Comparison of ENCODE assay signal across 22 cellular contexts in the genomic region with DNA sequence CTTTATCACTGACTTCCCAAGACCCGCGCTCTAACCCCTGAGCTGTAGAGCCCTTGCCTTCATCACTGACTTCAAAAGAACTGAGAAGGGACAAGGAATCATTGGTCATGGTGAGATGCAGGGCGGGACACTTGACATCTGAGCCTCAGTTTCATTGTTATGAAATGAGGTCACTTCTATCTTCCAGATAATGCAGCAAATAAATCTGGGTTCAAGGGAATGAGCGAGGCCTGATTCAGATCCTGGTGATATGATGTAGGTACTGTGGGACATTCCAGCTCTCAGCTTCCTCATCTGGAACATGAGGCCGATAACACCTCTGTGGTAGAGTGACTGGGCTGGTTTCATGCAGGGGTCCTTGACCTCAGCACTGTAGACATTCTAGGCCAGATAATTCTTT. TPM values are rescaled to one million over a fixed set of nuclear protein-coding genes. Genes with fewer than 3 reads are reported as not detected.
DNase-seq lines count a peak whose midpoint lies in the region; ATAC-seq, FAIRE-seq and TF ChIP-seq lines count a peak whose summit lies in the region.
"Had no signal": no experiment of that assay in that cellular context is flagged by ENCODE, and none has a peak within 500 bp of the region (broad histone marks: within the 10 kb centered on the region; RNA-seq: fewer than 3 reads in every experiment).

No MANE protein-coding gene starts in this region.

- TF ChIP-seq CTCF in left ventricle myocardium inferior (IDR thresholded peaks at IDR 0.05; ENCODE audit: borderline replicate concordance), result no peak
- TF ChIP-seq CTCF in osteoblast (IDR thresholded peaks at IDR 0.05; ENCODE audit: extremely low read depth, low read depth, low read length), result no peak

- H3K36me3 ChIP-seq in left ventricle myocardium inferior (no peaks in the 10 kb centered on the region), osteoblast (ENCODE audit: insufficient read depth, low read length) (no peaks in the 10 kb centered on the region)

- no peaks in the 10 kb centered on the region for H3K9me3 ChIP-seq in left ventricle myocardium inferior (replicated peaks)
- H3K9me3 ChIP-seq in osteoblast (ENCODE audit: low read depth, low read length), result no peaks in the 10 kb centered on the region
- H3K9me3 ChIP-seq: A549, Caco-2 had no signal

- H3K4me3 ChIP-seq in left ventricle myocardium inferior, result no peak overlapping the region
- no peak overlapping the region for H3K4me3 ChIP-seq in osteoblast (ENCODE audit: insufficient read depth, low read length)
- H3K4me3 ChIP-seq: A549 had no signal

- H3K36me3 Mint-ChIP-seq in activated CD4-positive, alpha-beta T cell treated with anti-CD3 and anti-CD28 coated beads for 36 hours (ENCODE audit: low read depth), result no peaks in the 10 kb centered on the region
- H3K36me3 Mint-ChIP-seq: CD4-positive, CD25-positive, alpha-beta regulatory T cell; CD8-positive, alpha-beta T cell had no signal

- intact Hi-C loops in activated CD4-positive, alpha-beta T cell treated with anti-CD3 and anti-CD28 coated beads for 36 hours (cut with DNase I, micrococcal nuclease), result no loop called here
- intact Hi-C loops in left ventricle myocardium inferior (cut with micrococcal nuclease), result no loop called here

- H3K4me1 ChIP-seq in left ventricle myocardium inferior, result no peaks in the 10 kb centered on the region
- H3K4me1 ChIP-seq in osteoblast (ENCODE audit: insufficient read depth, low read length), result no peaks in the 10 kb centered on the region
- H3K4me1 ChIP-seq: A549, Caco-2 had no signal

- H3K27ac Mint-ChIP-seq in activated CD4-positive, alpha-beta T cell treated with anti-CD3 and anti-CD28 coated beads for 36 hours, result no peak overlapping the region
- H3K27ac Mint-ChIP-seq: CD4-positive, CD25-positive, alpha-beta regulatory T cell; CD8-positive, alpha-beta T cell had no signal

- peaks cover 6% of the 10 kb centered on the region for H3K27me3 Mint-ChIP-seq in activated CD4-positive, alpha-beta T cell treated with anti-CD3 and anti-CD28 coated beads for 36 hours

- H3K9me3 Mint-ChIP-seq in activated CD4-positive, alpha-beta T cell treated with anti-CD3 and anti-CD28 coated beads for 36 hours (ENCODE audit: low read depth), result no peaks in the 10 kb centered on the region
- H3K9me3 Mint-ChIP-seq: CD8-positive, alpha-beta T cell had no signal

- H3K79me2 ChIP-seq in osteoblast (ENCODE audit: insufficient read depth, low read length), result no peaks in the 10 kb centered on the region

- POLR2A ChIA-PET in activated CD4-positive, alpha-beta T cell treated with anti-CD3 and anti-CD28 coated beads for 36 hours (lab: Charles Lee), result no interaction called here

- no peak overlapping the region for H3K27ac ChIP-seq in left ventricle myocardium inferior (replicated peaks)
- H3K27ac ChIP-seq in osteoblast (ENCODE audit: low read depth, low read length), result no peak overlapping the region
- H3K27ac ChIP-seq: A549 had no signal

- peaks cover 58% of the 10 kb centered on the region for H3K27me3 ChIP-seq in left ventricle myocardium inferior (ENCODE audit: low read depth)
- peaks cover 3% of the 10 kb centered on the region for H3K27me3 ChIP-seq in osteoblast (ENCODE audit: insufficient read depth, low read length)

- in situ Hi-C loops in Caki2 (cut with HindIII; ENCODE audit: low pct_unique_long_range_greater_than_20kb, low sequenced_read_pairs), result no loop called here

- H3K4me2 ChIP-seq in osteoblast (ENCODE audit: insufficient read depth, low read length), result no peak overlapping the region
- H3K4me2 ChIP-seq: A549 had no signal

- H3K4me1 Mint-ChIP-seq in activated CD4-positive, alpha-beta T cell treated with anti-CD3 and anti-CD28 coated beads for 36 hours, result no peaks in the 10 kb centered on the region
- H3K4me1 Mint-ChIP-seq: CD4-positive, CD25-positive, alpha-beta regulatory T cell had no signal

- H2AFZ ChIP-seq in osteoblast (ENCODE audit: low read length), result no peak overlapping the region

- peak; percentile 37 for FAIRE-seq in RCC 7860 (lab: Jason Lieb, UNC)
- FAIRE-seq: A549, D721Med, GM12891, GM18507 had no signal

- DNase-seq in Caki2 (ENCODE audit: low read depth), result peak; percentile 12
- DNase-seq in RCC 7860 (ENCODE audit: low spot score), result peak; percentile 86
- peak; percentile 88 for DNase-seq in kidney tubule cell (ENCODE audit: low spot score)
- no peak for DNase-seq in RKO (ENCODE audit: low spot score)
- DNase-seq in activated CD4-positive, alpha-beta T cell treated with anti-CD3 and anti-CD28 coated beads for 36 hours, result no peak
- DNase-seq in left ventricle myocardium inferior, result no peak
- no peak for DNase-seq in osteoblast (ENCODE audit: insufficient read length, low spot score, missing footprints)
- DNase-seq: 8988T; C1 segment of cervical spinal cord; Caco-2; CD4-positive, CD25-positive, alpha-beta regulatory T cell; CD8-positive, alpha-beta T cell; DMS 273 treated with DMSO at 0.1 percent for 48 hours; DMS79; GF-D8; GOT3; H7; HCEC 1CT had no signal

- no peak overlapping the region for H3K4me3 Mint-ChIP-seq in activated CD4-positive, alpha-beta T cell treated with anti-CD3 and anti-CD28 coated beads for 36 hours
- H3K4me3 Mint-ChIP-seq: CD4-positive, CD25-positive, alpha-beta regulatory T cell; CD8-positive, alpha-beta T cell had no signal

- H4K20me1 ChIP-seq in osteoblast (ENCODE audit: insufficient read depth, low read length), result peaks cover 1% of the 10 kb centered on the region

- CTCF ChIA-PET in activated CD4-positive, alpha-beta T cell treated with anti-CD3 and anti-CD28 coated beads for 36 hours (lab: Charles Lee), result no interaction called here

- ATAC-seq in activated CD4-positive, alpha-beta T cell treated with anti-CD3 and anti-CD28 coated beads for 36 hours, result no peak
- ATAC-seq: A549; CD8-positive, alpha-beta T cell had no signal

RNA-seq across cellular contexts. Expression of gene KAZN, which starts 13.8 kb away (rescaled TPM):
- 7.0 and 9.7 TPM in 2 replicates for total RNA-seq in Caki2 (2014; rRNA removed; shearing (Covaris generic); ENCODE audit: low replicate concordance)
- total RNA-seq in activated CD4-positive, alpha-beta T cell treated with anti-CD3 and anti-CD28 coated beads for 36 hours, result under 1 TPM; 0.89 to 0.90 TPM
- 2.2 TPM for total RNA-seq in left ventricle myocardium inferior
- total RNA-seq in osteoblast, result 9.0 and 10.3 TPM in 2 replicates
- total RNA-seq: CD4-positive, CD25-positive, alpha-beta regulatory T cell had no signal

Comparison
In these comparisons a context has a peak if more than half of its experiments do, and no peak if none do; other contexts are left out.
1. DNase-seq: peak in Caki2 (single experiment), RCC 7860 (single experiment) and kidney tubule cell (single experiment); none in RKO (single experiment), activated CD4-positive, alpha-beta T cell treated with anti-CD3 and anti-CD28 coated beads for 36 hours (single experiment), left ventricle myocardium inferior (single experiment) and osteoblast (single experiment).